ENCODE assay signal across 1 cellular context in the genomic region with DNA sequence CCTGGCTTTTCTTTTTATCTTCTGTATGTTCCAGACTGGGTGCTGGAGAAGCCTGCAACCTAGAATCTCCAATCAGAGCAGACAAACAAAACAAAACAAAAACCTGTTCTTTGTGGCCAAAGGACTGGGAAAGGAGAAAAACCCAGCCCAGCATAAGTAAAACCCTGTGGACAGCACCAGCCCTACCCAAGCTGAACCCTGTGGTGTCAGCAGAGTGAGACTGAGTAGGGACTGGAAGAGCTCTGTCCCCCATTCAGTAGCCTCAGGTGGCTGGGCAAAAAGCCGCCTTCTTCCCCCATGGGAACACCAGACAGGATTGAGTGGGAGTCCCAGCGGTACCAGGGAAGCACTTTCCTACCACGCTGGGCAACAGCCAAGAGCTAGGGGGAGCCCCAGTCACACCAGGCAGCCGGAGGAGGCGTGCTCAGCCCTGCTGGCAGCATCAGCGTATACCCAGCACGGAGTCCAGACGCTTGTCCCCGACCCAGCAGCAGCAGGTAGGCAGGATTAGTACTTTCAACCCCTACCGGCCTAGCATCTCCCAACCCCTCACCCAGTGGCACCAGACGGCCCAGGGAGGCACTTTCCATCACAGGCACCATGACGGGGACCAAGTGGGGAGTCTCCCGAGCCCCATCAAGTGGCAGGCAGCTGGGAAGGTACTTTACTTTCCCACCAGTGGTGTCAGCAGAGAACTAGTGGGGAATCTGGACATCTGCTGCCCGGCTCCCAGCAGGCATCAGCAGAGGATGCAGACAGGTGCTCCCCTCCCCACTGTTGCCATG.
TF ChIP-seq lines count a peak whose summit lies in the region.

No MANE protein-coding gene starts in this region.

TF ChIP-seq in GM12878, 131 proteins besides CTCF, POLR2A, EP300 and RAD21 (continued from another document and continues in another):
- TF ChIP-seq, protein P1, sequence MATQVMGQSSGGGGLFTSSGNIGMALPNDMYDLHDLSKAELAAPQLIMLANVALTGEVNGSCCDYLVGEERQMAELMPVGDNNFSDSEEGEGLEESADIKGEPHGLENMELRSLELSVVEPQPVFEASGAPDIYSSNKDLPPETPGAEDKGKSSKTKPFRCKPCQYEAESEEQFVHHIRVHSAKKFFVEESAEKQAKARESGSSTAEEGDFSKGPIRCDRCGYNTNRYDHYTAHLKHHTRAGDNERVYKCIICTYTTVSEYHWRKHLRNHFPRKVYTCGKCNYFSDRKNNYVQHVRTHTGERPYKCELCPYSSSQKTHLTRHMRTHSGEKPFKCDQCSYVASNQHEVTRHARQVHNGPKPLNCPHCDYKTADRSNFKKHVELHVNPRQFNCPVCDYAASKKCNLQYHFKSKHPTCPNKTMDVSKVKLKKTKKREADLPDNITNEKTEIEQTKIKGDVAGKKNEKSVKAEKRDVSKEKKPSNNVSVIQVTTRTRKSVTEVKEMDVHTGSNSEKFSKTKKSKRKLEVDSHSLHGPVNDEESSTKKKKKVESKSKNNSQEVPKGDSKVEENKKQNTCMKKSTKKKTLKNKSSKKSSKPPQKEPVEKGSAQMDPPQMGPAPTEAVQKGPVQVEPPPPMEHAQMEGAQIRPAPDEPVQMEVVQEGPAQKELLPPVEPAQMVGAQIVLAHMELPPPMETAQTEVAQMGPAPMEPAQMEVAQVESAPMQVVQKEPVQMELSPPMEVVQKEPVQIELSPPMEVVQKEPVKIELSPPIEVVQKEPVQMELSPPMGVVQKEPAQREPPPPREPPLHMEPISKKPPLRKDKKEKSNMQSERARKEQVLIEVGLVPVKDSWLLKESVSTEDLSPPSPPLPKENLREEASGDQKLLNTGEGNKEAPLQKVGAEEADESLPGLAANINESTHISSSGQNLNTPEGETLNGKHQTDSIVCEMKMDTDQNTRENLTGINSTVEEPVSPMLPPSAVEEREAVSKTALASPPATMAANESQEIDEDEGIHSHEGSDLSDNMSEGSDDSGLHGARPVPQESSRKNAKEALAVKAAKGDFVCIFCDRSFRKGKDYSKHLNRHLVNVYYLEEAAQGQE (IDR thresholded peaks at IDR 0.05; ENCODE audit: low read depth, low read length), result peak; percentile 48; the same call in 1 of the 2 replicates
- TF ChIP-seq, protein P2, sequence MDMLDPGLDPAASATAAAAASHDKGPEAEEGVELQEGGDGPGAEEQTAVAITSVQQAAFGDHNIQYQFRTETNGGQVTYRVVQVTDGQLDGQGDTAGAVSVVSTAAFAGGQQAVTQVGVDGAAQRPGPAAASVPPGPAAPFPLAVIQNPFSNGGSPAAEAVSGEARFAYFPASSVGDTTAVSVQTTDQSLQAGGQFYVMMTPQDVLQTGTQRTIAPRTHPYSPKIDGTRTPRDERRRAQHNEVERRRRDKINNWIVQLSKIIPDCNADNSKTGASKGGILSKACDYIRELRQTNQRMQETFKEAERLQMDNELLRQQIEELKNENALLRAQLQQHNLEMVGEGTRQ (IDR thresholded peaks at IDR 0.05; ENCODE audit: borderline replicate concordance, low read depth, low read length), result no peak
- TF ChIP-seq SMC3 (IDR thresholded peaks at IDR 0.05; ENCODE audit: borderline replicate concordance, low read length) (peak; percentile 66), YY1 (IDR thresholded peaks at IDR 0.05; ENCODE audit: low read depth, low read length) (0 out of 2 replicates have a peak, but pooled peaks have one; percentile 11), GABPA (IDR thresholded peaks at IDR 0.05; ENCODE audit: low read depth) (no peak), RB1 (IDR thresholded peaks at IDR 0.05; ENCODE audit: borderline replicate concordance) (peak; percentile 34; the same call in 1 of the 2 replicates), PAX5 (IDR thresholded peaks at IDR 0.05; ENCODE audit: borderline replicate concordance, low read depth, low read length) (0 out of 2 replicates have a peak, but pooled peaks have one; percentile 14), TCF12 (IDR thresholded peaks at IDR 0.05; ENCODE audit: low read depth, low read length) (peak; percentile 20; the same call in 1 of the 2 replicates), HDAC6 (IDR thresholded peaks at IDR 0.05; ENCODE audit: unreplicated experiment) (no peak), GATAD2B (conservative IDR thresholded peaks at IDR 0.05; ENCODE audit: low read depth) (peak; percentile 96), RBBP5 (conservative IDR thresholded peaks at IDR 0.05) (no peak), ZNF24 (IDR thresholded peaks at IDR 0.05) (no peak), DPF2 (IDR thresholded peaks at IDR 0.05) (peak; percentile 43; the same call in 1 of the 2 replicates), RELA (IDR thresholded peaks at IDR 0.05; ENCODE audit: borderline replicate concordance, partially characterized antibody) (peak; percentile 77), RCOR1 (conservative IDR thresholded peaks at IDR 0.05; ENCODE audit: low read depth, low read length) (0 out of 2 replicates have a peak, but pooled peaks have one; percentile 66), BHLHE40 (IDR thresholded peaks at IDR 0.05; ENCODE audit: borderline replicate concordance in 1 of 2, low read depth in 2 of 2, low read length in 1 of 2) (peak in 1 of 2 experiments; percentile 55; a peak in 2 of 4 replicates), IKZF2 (IDR thresholded peaks at IDR 0.05) (peak; percentile 39 to 42; a peak in 2 of 4 replicates), LARP7 (IDR thresholded peaks at IDR 0.05) (no peak), NBN (IDR thresholded peaks at IDR 0.05) (peak; percentile 58; the same call in 1 of the 2 replicates), CHD2 (IDR thresholded peaks at IDR 0.05; ENCODE audit: borderline replicate concordance, low read depth, low read length) (0 out of 2 replicates have a peak, but pooled peaks have one; percentile 22)
- TF ChIP-seq, protein P3, sequence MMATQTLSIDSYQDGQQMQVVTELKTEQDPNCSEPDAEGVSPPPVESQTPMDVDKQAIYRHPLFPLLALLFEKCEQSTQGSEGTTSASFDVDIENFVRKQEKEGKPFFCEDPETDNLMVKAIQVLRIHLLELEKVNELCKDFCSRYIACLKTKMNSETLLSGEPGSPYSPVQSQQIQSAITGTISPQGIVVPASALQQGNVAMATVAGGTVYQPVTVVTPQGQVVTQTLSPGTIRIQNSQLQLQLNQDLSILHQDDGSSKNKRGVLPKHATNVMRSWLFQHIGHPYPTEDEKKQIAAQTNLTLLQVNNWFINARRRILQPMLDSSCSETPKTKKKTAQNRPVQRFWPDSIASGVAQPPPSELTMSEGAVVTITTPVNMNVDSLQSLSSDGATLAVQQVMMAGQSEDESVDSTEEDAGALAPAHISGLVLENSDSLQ (IDR thresholded peaks at IDR 0.05), result peak; percentile 48; the same call in 1 of the 2 replicates
- TF ChIP-seq, protein P4, sequence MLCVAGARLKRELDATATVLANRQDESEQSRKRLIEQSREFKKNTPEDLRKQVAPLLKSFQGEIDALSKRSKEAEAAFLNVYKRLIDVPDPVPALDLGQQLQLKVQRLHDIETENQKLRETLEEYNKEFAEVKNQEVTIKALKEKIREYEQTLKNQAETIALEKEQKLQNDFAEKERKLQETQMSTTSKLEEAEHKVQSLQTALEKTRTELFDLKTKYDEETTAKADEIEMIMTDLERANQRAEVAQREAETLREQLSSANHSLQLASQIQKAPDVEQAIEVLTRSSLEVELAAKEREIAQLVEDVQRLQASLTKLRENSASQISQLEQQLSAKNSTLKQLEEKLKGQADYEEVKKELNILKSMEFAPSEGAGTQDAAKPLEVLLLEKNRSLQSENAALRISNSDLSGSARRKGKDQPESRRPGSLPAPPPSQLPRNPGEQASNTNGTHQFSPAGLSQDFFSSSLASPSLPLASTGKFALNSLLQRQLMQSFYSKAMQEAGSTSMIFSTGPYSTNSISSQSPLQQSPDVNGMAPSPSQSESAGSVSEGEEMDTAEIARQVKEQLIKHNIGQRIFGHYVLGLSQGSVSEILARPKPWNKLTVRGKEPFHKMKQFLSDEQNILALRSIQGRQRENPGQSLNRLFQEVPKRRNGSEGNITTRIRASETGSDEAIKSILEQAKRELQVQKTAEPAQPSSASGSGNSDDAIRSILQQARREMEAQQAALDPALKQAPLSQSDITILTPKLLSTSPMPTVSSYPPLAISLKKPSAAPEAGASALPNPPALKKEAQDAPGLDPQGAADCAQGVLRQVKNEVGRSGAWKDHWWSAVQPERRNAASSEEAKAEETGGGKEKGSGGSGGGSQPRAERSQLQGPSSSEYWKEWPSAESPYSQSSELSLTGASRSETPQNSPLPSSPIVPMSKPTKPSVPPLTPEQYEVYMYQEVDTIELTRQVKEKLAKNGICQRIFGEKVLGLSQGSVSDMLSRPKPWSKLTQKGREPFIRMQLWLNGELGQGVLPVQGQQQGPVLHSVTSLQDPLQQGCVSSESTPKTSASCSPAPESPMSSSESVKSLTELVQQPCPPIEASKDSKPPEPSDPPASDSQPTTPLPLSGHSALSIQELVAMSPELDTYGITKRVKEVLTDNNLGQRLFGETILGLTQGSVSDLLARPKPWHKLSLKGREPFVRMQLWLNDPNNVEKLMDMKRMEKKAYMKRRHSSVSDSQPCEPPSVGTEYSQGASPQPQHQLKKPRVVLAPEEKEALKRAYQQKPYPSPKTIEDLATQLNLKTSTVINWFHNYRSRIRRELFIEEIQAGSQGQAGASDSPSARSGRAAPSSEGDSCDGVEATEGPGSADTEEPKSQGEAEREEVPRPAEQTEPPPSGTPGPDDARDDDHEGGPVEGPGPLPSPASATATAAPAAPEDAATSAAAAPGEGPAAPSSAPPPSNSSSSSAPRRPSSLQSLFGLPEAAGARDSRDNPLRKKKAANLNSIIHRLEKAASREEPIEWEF (IDR thresholded peaks at IDR 0.05; ENCODE audit: insufficient replicate concordance, low read depth, low read length), result peak; percentile 60
- TF ChIP-seq, protein P5, sequence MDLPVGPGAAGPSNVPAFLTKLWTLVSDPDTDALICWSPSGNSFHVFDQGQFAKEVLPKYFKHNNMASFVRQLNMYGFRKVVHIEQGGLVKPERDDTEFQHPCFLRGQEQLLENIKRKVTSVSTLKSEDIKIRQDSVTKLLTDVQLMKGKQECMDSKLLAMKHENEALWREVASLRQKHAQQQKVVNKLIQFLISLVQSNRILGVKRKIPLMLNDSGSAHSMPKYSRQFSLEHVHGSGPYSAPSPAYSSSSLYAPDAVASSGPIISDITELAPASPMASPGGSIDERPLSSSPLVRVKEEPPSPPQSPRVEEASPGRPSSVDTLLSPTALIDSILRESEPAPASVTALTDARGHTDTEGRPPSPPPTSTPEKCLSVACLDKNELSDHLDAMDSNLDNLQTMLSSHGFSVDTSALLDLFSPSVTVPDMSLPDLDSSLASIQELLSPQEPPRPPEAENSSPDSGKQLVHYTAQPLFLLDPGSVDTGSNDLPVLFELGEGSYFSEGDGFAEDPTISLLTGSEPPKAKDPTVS (IDR thresholded peaks at IDR 0.05; ENCODE audit: low read depth, low read length), result no peak
- TF ChIP-seq, protein P6, sequence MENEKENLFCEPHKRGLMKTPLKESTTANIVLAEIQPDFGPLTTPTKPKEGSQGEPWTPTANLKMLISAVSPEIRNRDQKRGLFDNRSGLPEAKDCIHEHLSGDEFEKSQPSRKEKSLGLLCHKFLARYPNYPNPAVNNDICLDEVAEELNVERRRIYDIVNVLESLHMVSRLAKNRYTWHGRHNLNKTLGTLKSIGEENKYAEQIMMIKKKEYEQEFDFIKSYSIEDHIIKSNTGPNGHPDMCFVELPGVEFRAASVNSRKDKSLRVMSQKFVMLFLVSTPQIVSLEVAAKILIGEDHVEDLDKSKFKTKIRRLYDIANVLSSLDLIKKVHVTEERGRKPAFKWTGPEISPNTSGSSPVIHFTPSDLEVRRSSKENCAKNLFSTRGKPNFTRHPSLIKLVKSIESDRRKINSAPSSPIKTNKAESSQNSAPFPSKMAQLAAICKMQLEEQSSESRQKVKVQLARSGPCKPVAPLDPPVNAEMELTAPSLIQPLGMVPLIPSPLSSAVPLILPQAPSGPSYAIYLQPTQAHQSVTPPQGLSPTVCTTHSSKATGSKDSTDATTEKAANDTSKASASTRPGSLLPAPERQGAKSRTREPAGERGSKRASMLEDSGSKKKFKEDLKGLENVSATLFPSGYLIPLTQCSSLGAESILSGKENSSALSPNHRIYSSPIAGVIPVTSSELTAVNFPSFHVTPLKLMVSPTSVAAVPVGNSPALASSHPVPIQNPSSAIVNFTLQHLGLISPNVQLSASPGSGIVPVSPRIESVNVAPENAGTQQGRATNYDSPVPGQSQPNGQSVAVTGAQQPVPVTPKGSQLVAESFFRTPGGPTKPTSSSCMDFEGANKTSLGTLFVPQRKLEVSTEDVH (IDR thresholded peaks at IDR 0.05; ENCODE audit: low read depth, partially characterized antibody), result no peak
- TF ChIP-seq, protein P7, sequence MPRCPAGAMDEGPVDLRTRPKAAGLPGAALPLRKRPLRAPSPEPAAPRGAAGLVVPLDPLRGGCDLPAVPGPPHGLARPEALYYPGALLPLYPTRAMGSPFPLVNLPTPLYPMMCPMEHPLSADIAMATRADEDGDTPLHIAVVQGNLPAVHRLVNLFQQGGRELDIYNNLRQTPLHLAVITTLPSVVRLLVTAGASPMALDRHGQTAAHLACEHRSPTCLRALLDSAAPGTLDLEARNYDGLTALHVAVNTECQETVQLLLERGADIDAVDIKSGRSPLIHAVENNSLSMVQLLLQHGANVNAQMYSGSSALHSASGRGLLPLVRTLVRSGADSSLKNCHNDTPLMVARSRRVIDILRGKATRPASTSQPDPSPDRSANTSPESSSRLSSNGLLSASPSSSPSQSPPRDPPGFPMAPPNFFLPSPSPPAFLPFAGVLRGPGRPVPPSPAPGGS (IDR thresholded peaks at IDR 0.05; ENCODE audit: borderline replicate concordance, insufficient read depth, low read depth, low read length, poor library complexity, severe bottlenecking), result peak; percentile 22
- TF ChIP-seq, protein P8, sequence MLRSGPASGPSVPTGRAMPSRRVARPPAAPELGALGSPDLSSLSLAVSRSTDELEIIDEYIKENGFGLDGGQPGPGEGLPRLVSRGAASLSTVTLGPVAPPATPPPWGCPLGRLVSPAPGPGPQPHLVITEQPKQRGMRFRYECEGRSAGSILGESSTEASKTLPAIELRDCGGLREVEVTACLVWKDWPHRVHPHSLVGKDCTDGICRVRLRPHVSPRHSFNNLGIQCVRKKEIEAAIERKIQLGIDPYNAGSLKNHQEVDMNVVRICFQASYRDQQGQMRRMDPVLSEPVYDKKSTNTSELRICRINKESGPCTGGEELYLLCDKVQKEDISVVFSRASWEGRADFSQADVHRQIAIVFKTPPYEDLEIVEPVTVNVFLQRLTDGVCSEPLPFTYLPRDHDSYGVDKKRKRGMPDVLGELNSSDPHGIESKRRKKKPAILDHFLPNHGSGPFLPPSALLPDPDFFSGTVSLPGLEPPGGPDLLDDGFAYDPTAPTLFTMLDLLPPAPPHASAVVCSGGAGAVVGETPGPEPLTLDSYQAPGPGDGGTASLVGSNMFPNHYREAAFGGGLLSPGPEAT (IDR thresholded peaks at IDR 0.05; ENCODE audit: low read depth), result peak; percentile 93
